In the genomic region with DNA sequence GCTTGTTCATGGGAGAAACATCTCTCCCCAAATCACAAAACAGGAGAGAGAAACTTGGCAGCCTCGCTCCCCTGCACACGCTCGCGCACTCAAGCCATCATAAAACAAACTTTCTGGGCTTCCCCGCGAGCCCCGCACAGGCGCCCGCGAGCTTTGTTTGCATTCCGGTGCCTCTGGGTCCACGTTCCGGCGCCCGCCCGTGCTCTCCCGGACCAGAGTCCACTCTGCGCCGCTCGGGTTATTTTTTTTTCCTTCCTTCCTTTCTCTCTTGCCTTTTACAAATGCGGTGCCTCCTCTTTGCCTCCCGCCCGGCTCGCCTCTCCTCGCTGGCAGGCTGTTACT, we compare ENCODE assay signal across 8 cellular contexts. TPM values are rescaled to one million over a fixed set of nuclear protein-coding genes. Genes with fewer than 3 reads are reported as not detected.
DNase-seq lines count a peak whose midpoint lies in the region; ATAC-seq, FAIRE-seq and TF ChIP-seq lines count a peak whose summit lies in the region.

No MANE protein-coding gene starts in this region.

- H4K8ac ChIP-seq in mesenchymal stem cell (ENCODE audit: low read length): peak overlapping the region; percentile 9

- DNase-seq in Right ventricle myocardium inferior (ENCODE audit: missing footprints) (no peak), cardiac septum (ENCODE audit: low spot score) (no peak), bronchial epithelial cell (ENCODE audit: low read depth) (no peak), mesenchymal stem cell (no peak), NCI-H1694 treated with DMSO at 0.1 percent for 48 hours (lab: John Stamatoyannopoulos, UW) (no peak), SHP77 treated with DMSO at 0.1 percent for 48 hours (lab: John Stamatoyannopoulos, UW) (no peak)

- no peak for TF ChIP-seq CTCF in bronchial epithelial cell (IDR thresholded peaks at IDR 0.05; ENCODE audit: insufficient read depth, low read length, severe bottlenecking)

- H3K23ac ChIP-seq in mesenchymal stem cell (ENCODE audit: low read length in 2 of 2): peak overlapping the region in 1 of 2 experiments; percentile 77

- H3K27me3 ChIP-seq in bronchial epithelial cell (ENCODE audit: control insufficient read depth, insufficient read depth, low read length) (no peaks in the 10 kb centered on the region), mesenchymal stem cell (ENCODE audit: control insufficient read depth in 1 of 2, insufficient read depth in 1 of 2, low read length in 2 of 2) (no peaks in the 10 kb centered on the region)

- ATAC-seq in Right ventricle myocardium inferior: peak; percentile 30
- ATAC-seq in HG03521 (IDR thresholded peaks at IDR 0.05; ENCODE audit: unreplicated experiment): peak; percentile 30
- no peak for ATAC-seq in GM21367 (IDR thresholded peaks at IDR 0.05; ENCODE audit: unreplicated experiment)

- peak overlapping the region in 1 of 2 experiments; percentile 63 for H3K4ac ChIP-seq in mesenchymal stem cell (ENCODE audit: low read depth in 1 of 2, low read length in 2 of 2)

- H2BK15ac ChIP-seq in mesenchymal stem cell (ENCODE audit: low read depth, poor library complexity, severe bottlenecking): no peak overlapping the region

- H3K9me3 ChIP-seq in mesenchymal stem cell (ENCODE audit: control insufficient read depth, low read length): no peaks in the 10 kb centered on the region

- peak overlapping the region; percentile 3 for H2BK120ac ChIP-seq in mesenchymal stem cell (ENCODE audit: low read depth, low read length)

- peak overlapping the region; percentile 44 to 78 for H3K18ac ChIP-seq in mesenchymal stem cell (ENCODE audit: low read depth in 1 of 2, low read length in 2 of 2)

- H3K79me1 ChIP-seq in mesenchymal stem cell (replicated peaks; ENCODE audit: low read length, poor library complexity, severe bottlenecking): peaks cover 8% of the 10 kb centered on the region

- H3K36me3 ChIP-seq in bronchial epithelial cell (ENCODE audit: control insufficient read depth, insufficient read depth, low read length) (no peaks in the 10 kb centered on the region), mesenchymal stem cell (ENCODE audit: control insufficient read depth in 1 of 2, insufficient read depth in 2 of 2, low read depth in 1 of 2, low read length in 2 of 2) (no peaks in the 10 kb centered on the region)

- peak overlapping the region in 1 of 2 experiments; percentile 94 for H3K14ac ChIP-seq in mesenchymal stem cell (ENCODE audit: low read length in 2 of 2)

- H2AK5ac ChIP-seq in mesenchymal stem cell (ENCODE audit: low read length, severe bottlenecking): no peak overlapping the region

- peak overlapping the region; percentile 93 for H3K9ac ChIP-seq in mesenchymal stem cell (ENCODE audit: low read length)

- peak overlapping the region in 1 of 2 experiments; percentile 92 for H2BK12ac ChIP-seq in mesenchymal stem cell (ENCODE audit: low read length in 2 of 2)

- H3K27ac ChIP-seq in mesenchymal stem cell (ENCODE audit: low read length, poor library complexity, severe bottlenecking): peak overlapping the region; percentile 85

- H3K4me1 ChIP-seq in mesenchymal stem cell (ENCODE audit: control insufficient read depth, insufficient read depth, low read depth, low read length): peaks cover 26% of the 10 kb centered on the region

- WGBS in mesenchymal stem cell: under 1% methylated on average over 25 of the region's 25 CpGs

- H4K91ac ChIP-seq in mesenchymal stem cell (ENCODE audit: low read length): no peak overlapping the region

- H3K4me3 ChIP-seq in bronchial epithelial cell (ENCODE audit: low read depth, low read length) (peak overlapping the region; percentile 69), mesenchymal stem cell (ENCODE audit: insufficient read depth in 1 of 2, low read depth in 1 of 2, low read length in 2 of 2) (peak overlapping the region; percentile 70 to 97)

- intact Hi-C loops in Right ventricle myocardium inferior (cut with DNase I): loop anchor here (2.0 to 5.0 kb wide), 7 partner anchors 51 to 254 kb away; no protein-coding TSS in a partner anchor
- intact Hi-C loops in cardiac septum (cut with DNase I): loop anchor here (2.0 to 5.0 kb wide), 6 partner anchors 79 to 254 kb away; no protein-coding TSS in a partner anchor

- H2BK5ac ChIP-seq in mesenchymal stem cell (ENCODE audit: low read depth, low read length, poor library complexity, severe bottlenecking): peak overlapping the region; percentile 79

- H2AFZ ChIP-seq in mesenchymal stem cell (ENCODE audit: low read depth, low read length): peak overlapping the region; percentile 66

- FAIRE-seq in bronchial epithelial cell (lab: Jason Lieb, UNC): no peak

- peak overlapping the region; percentile 90 for H3K4me2 ChIP-seq in mesenchymal stem cell (ENCODE audit: low read length, poor library complexity, severe bottlenecking)

RNA-seq across cellular contexts. Expression of gene MAGI1, which starts 0.4 kb away (rescaled TPM):
- total RNA-seq in Right ventricle myocardium inferior (33.1 TPM), cardiac septum (69.4 TPM), bronchial epithelial cell (5.0 and 8.4 TPM in 2 replicates)
- 5.9 TPM for polyA plus RNA-seq in mesenchymal stem cell (2013, experiment 1 of 2)
- 5.6 TPM for polyA plus RNA-seq in mesenchymal stem cell (2013, experiment 2 of 2)
